ENCODE assay signal across 13 cellular contexts in the genomic region with DNA sequence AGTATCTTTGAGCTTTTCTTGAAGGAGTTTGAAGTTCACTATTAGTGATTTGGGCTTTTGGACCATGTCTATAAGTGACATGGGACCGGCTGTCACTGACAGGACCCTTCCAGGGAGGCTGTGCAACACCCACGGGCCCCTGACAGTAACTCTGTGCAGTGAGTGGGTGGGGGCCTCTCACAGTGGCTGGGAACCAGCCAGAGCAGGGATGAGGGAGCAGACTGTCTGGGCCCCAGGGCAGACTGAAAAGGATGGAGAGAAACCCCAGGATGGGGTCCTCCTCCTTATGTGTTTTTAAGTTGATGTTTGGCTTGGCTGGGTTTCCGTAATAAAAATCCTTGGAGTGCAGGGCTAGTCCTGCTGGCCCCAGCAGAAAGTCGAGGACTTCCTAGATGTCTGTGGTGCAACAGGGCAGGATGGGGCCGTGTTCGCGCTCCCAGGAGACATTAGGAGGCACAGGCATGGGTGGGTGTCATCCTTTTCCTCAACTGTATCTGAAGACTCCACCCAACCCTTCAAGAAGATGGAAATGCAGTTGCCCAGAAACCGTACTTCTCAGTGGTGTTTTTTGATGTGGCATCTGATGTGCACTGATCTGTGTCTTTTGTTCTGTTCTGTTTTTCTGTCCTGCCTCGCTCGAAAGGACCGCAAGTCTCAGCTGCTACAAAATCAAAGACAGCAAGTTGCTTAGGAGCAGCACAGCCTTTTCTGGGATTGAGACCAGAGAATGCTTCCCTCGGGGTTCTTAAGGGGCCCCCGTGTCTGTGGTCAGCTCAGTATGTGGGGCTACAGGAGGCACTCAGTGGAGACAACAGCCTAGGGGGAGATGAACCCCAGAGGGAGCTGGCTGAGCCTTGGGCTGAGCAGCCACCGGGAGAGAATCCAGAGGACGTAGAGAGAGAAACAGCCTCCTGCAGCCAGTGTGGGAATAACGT. TPM values are rescaled to one million over a fixed set of nuclear protein-coding genes. Genes with fewer than 3 reads are reported as not detected.
DNase-seq lines count a peak whose midpoint lies in the region; ATAC-seq and TF ChIP-seq lines count a peak whose summit lies in the region.
"Had no signal": no experiment of that assay in that cellular context is flagged by ENCODE, and none has a peak within 500 bp of the region (broad histone marks: within the 10 kb centered on the region; RNA-seq: fewer than 3 reads in every experiment).

No MANE protein-coding gene starts in this region.

- H3K27ac ChIP-seq in ascending aorta (peak overlapping the region; percentile 54 to 65), thymus (ENCODE audit: low read depth) (peak overlapping the region; percentile 80)
- H3K27ac ChIP-seq: lower lobe of right lung had no signal

- intact Hi-C loops in ascending aorta (cut with DNase I), result no loop called here

- no peaks in the 10 kb centered on the region for H3K9me3 Mint-ChIP-seq in T-helper 1 cell treated with Interleukin-12 subunit alpha and Interleukin-12 subunit beta and Interleukin-4 antibody, amounts not matched to agents 30 μg/mL and 1 μg/mL, for 36 hours
- H3K9me3 Mint-ChIP-seq: endodermal cell, H9 had no signal

- no peaks in the 10 kb centered on the region for H3K27me3 Mint-ChIP-seq in T-helper 1 cell treated with Interleukin-12 subunit alpha and Interleukin-12 subunit beta and Interleukin-4 antibody, amounts not matched to agents 30 μg/mL and 1 μg/mL, for 36 hours (ENCODE audit: low read depth)

- H3K9me3 ChIP-seq in ascending aorta (no peaks in the 10 kb centered on the region), thymus (ENCODE audit: control insufficient read depth) (peaks cover 3% of the 10 kb centered on the region)
- H3K9me3 ChIP-seq: heart right ventricle, lower lobe of right lung had no signal

- peak overlapping the region; percentile 98 for H3K27ac Mint-ChIP-seq in T-helper 1 cell treated with Interleukin-12 subunit alpha and Interleukin-12 subunit beta and Interleukin-4 antibody, amounts not matched to agents 30 μg/mL and 1 μg/mL, for 36 hours
- H3K27ac Mint-ChIP-seq: endodermal cell had no signal

- no peak for TF ChIP-seq CTCF in ascending aorta (IDR thresholded peaks at IDR 0.05)

- H3K4me3 ChIP-seq in ascending aorta (no peak overlapping the region), thymus (ENCODE audit: low read length) (no peak overlapping the region)
- H3K4me3 ChIP-seq: heart right ventricle, lower lobe of right lung had no signal

- H3K36me3 Mint-ChIP-seq in T-helper 1 cell treated with Interleukin-12 subunit alpha and Interleukin-12 subunit beta and Interleukin-4 antibody, amounts not matched to agents 30 μg/mL and 1 μg/mL, for 36 hours (ENCODE audit: low read depth), result peaks cover 73% of the 10 kb centered on the region

- H3K36me3 ChIP-seq in ascending aorta, result peaks cover 66 to 82% of the 10 kb centered on the region in 2 donors
- peaks cover 44% of the 10 kb centered on the region for H3K36me3 ChIP-seq in thymus (ENCODE audit: control insufficient read depth, insufficient read depth)

- DNase-seq in activated gamma-delta T cell treated with Interleukin-2 at 50 U/mL for 16 hours, result peak; percentile 44
- DNase-seq in activated gamma-delta T cell (lab: John Stamatoyannopoulos, UW), result no peak
- no peak for DNase-seq in ascending aorta (ENCODE audit: low spot score in 2 of 2)
- no peak for DNase-seq in DMS153 (lab: John Stamatoyannopoulos, UW)
- DNase-seq in NCI-H510A (lab: John Stamatoyannopoulos, UW), result no peak
- DNase-seq: endodermal cell, H9, heart right ventricle, KG1, lower lobe of right lung had no signal

- H3K27me3 ChIP-seq in ascending aorta (no peaks in the 10 kb centered on the region), thymus (ENCODE audit: control insufficient read depth, insufficient read depth) (no peaks in the 10 kb centered on the region)
- H3K27me3 ChIP-seq: heart right ventricle had no signal

- ATAC-seq in GM19452 (IDR thresholded peaks at IDR 0.05; ENCODE audit: unreplicated experiment), result no peak
- ATAC-seq: heart right ventricle, lower lobe of right lung had no signal

- peaks cover 76% of the 10 kb centered on the region for H3K4me1 Mint-ChIP-seq in T-helper 1 cell treated with Interleukin-12 subunit alpha and Interleukin-12 subunit beta and Interleukin-4 antibody, amounts not matched to agents 30 μg/mL and 1 μg/mL, for 36 hours (ENCODE audit: low read depth)

- H3K4me3 Mint-ChIP-seq in T-helper 1 cell treated with Interleukin-12 subunit alpha and Interleukin-12 subunit beta and Interleukin-4 antibody, amounts not matched to agents 30 μg/mL and 1 μg/mL, for 36 hours, result peak overlapping the region; percentile 85
- H3K4me3 Mint-ChIP-seq: endodermal cell, H9 had no signal

- peaks cover 0 to 9% of the 10 kb centered on the region in 2 donors for H3K4me1 ChIP-seq in ascending aorta
- peaks cover 20% of the 10 kb centered on the region for H3K4me1 ChIP-seq in thymus (ENCODE audit: control insufficient read depth, insufficient read depth, low read length)

- WGBS in thymus, result 41% methylated on average over 16 of the region's 16 CpGs

RNA-seq across cellular contexts. Expression of gene PLD6, which starts 24.2 kb away (rescaled TPM):
- 0.32 TPM for total RNA-seq in ascending aorta
- polyA plus RNA-seq in thymus, result 3.8 TPM

RNA-seq across cellular contexts. Expression of gene FLCN, which starts 55.0 kb away (rescaled TPM):
- 48.6 TPM for total RNA-seq in ascending aorta
- polyA plus RNA-seq in thymus, result 14.4 TPM
